Comparison of ENCODE assay signal across 15 cellular contexts in the genomic region with DNA sequence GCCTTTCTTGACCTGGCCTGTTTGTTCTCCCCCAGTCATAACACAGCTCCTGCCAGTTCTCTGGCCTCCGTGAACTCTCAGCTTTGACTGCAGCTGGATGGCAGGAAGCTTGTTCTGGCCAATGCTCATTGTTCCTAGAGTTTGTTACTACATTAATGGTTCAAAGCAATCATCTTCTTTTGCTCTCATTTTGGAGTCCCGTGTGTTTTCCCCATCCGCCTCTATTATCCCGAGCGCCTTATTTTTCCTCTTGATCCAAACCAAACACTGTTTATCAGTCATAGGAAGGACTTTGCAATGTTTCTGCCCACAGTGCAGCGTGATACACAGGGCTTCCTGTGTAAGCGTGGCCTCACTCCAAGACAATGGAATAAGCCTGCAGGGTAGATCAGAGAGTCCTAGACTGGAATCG.
DNase-seq lines count a peak whose midpoint lies in the region; ATAC-seq and TF ChIP-seq lines count a peak whose summit lies in the region.
"Had no signal": no experiment of that assay in that cellular context is flagged by ENCODE, and none has a peak within 500 bp of the region (broad histone marks: within the 10 kb centered on the region; RNA-seq: fewer than 3 reads in every experiment).

No MANE protein-coding gene starts in this region.

- no peak overlapping the region for H3K4me3 ChIP-seq in uterus
- H3K4me3 ChIP-seq: suprapubic skin had no signal

- no peak for ATAC-seq in HG03354 (IDR thresholded peaks at IDR 0.05; ENCODE audit: poor library complexity, severe bottlenecking, unreplicated experiment)
- ATAC-seq: natural killer cell treated with Interleukin-12 subunit alpha and Interleukin-12 subunit beta and Interleukin-15 and Interleukin-18, amount 100 ng/mL, for 72 hours; WTC11 had no signal

- TF ChIP-seq POLR2A in uterus (IDR thresholded peaks at IDR 0.05) = no peak

- no peaks in the 10 kb centered on the region for H3K9me3 ChIP-seq in uterus
- H3K9me3 ChIP-seq: suprapubic skin had no signal

- peak overlapping the region; percentile 71 to 78 for H3K27ac ChIP-seq in uterus
- H3K27ac ChIP-seq: 22Rv1, suprapubic skin had no signal

- TF ChIP-seq CTCF in uterus (IDR thresholded peaks at IDR 0.05) = no peak

- peak; percentile 76 for DNase-seq in NCI-H748 (lab: John Stamatoyannopoulos, UW; ENCODE audit: unreplicated experiment)
- DNase-seq in NCI-H748 treated with DMSO at 0.1 percent for 48 hours (lab: John Stamatoyannopoulos, UW) = no peak
- peak; percentile 87 for DNase-seq in foreskin melanocyte
- peak; percentile 59 for DNase-seq in mucosa of gallbladder (ENCODE audit: low spot score)
- peak in 1 of 2 donors; percentile 61 for DNase-seq in uterus
- no peak for DNase-seq in occipital lobe (lab: John Stamatoyannopoulos, UW)
- DNase-seq in NCI-H345 treated with DMSO at 0.1 percent for 48 hours (lab: John Stamatoyannopoulos, UW; ENCODE audit: unreplicated experiment) = no peak
- DNase-seq: activated T-cell treated with anti-CD3 and anti-CD28 coated beads, Interleukin-2, amount 50 U/mL, for 1 hour; DMS53; stimulated activated CD4-positive, alpha-beta T cell treated with anti-CD3 and anti-CD28 coated beads, Interleukin-4, amount 100 ng/mL, for 1 hour had no signal

- no peaks in the 10 kb centered on the region for H3K36me3 ChIP-seq in uterus
- H3K36me3 ChIP-seq: suprapubic skin had no signal

- intact Hi-C loops in uterus (cut with DNase I; ENCODE audit: low total_unique reads) = no loop called here

- H3K4me1 ChIP-seq in uterus = peaks cover 0 to 10% of the 10 kb centered on the region in 2 donors

- no peaks in the 10 kb centered on the region for H3K27me3 ChIP-seq in uterus
- H3K27me3 ChIP-seq: suprapubic skin had no signal

Comparison
In these comparisons a context has a peak if more than half of its experiments do, and no peak if none do; other contexts are left out.
1. DNase-seq: peak in NCI-H748 (single experiment), foreskin melanocyte (single experiment) and mucosa of gallbladder (single experiment); none in NCI-H748 treated with DMSO at 0.1 percent for 48 hours (single experiment), occipital lobe (single experiment) and NCI-H345 treated with DMSO at 0.1 percent for 48 hours (single experiment).